ENCODE assay signal across 28 cellular contexts in the genomic region with DNA sequence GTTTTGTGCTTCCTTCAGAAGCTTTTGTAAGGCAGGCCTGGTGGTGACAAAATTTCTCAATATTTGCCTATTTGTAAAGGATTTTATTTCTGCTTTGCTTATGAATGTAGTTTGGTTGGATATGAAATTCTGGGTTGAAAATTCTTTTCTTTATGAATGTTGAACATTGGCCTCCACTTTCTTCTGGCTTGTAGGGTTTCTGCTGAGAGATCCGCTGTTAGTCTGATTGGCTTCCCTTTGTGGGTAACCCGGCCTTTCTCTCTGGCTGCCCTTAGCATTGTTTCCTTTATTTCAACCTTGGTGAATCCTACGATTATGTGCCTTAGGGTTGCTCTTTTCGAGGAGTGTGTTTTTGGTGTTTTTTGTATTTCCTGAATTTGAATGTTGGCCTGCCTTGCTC.
"Had no signal": no experiment of that assay in that cellular context is flagged by ENCODE, and none has a peak within 500 bp of the region (broad histone marks: within the 10 kb centered on the region; RNA-seq: fewer than 3 reads in every experiment).

No MANE protein-coding gene starts in this region.

- FAIRE-seq: colon, endometrium, endothelial cell of umbilical vein, frontal cortex had no signal

- H3K4me3 ChIP-seq: colonic mucosa, coronary artery, dorsolateral prefrontal cortex, esophagus muscularis mucosa, esophagus squamous epithelium, gastrocnemius medialis, gastroesophageal sphincter, heart left ventricle, heart right ventricle had no signal

- DNase-seq: colonic mucosa; cortex of kidney; dermis blood vessel endothelial cell; dorsolateral prefrontal cortex; effector CD4-positive, alpha-beta T cell; effector memory CD4-positive, alpha-beta T cell; effector memory CD8-positive, alpha-beta T cell; endodermal cell; erythroblast; esophagus squamous epithelium; foreskin fibroblast; foreskin keratinocyte; foreskin melanocyte; gastrocnemius medialis; glutamatergic neuron; head of caudate nucleus; heart left ventricle; heart right ventricle had no signal

- ATAC-seq: effector memory CD8-positive, alpha-beta T cell; esophagus mucosa; foreskin keratinocyte; gastrocnemius medialis; gastroesophageal sphincter; heart left ventricle; heart right ventricle had no signal

- H3K36me3 ChIP-seq: colonic mucosa had no signal

- H3K9me3 ChIP-seq: colonic mucosa, gastrocnemius medialis had no signal

- H3K4me3 Mint-ChIP-seq: dendritic cell treated with granulocyte-macrophage colony-stimulating factor and Interleukin-4, amounts not matched to agents 40 ng/mL and 50 ng/mL, for 4 days; effector memory CD8-positive, alpha-beta T cell; endodermal cell had no signal

- H3K27ac Mint-ChIP-seq: dendritic cell treated with granulocyte-macrophage colony-stimulating factor and Interleukin-4, amounts not matched to agents 40 ng/mL and 50 ng/mL, for 4 days; effector memory CD8-positive, alpha-beta T cell; endodermal cell had no signal

- H3K27ac ChIP-seq: colonic mucosa, coronary artery, dorsolateral prefrontal cortex, epithelial cell of prostate, esophagus muscularis mucosa, esophagus squamous epithelium, foreskin keratinocyte, gastrocnemius medialis, gastroesophageal sphincter, heart left ventricle, heart right ventricle had no signal

- H3K4me1 ChIP-seq: colonic mucosa, esophagus muscularis mucosa, esophagus squamous epithelium, foreskin keratinocyte, gastrocnemius medialis, gastroesophageal sphincter, heart left ventricle, heart right ventricle had no signal

- H3K27me3 ChIP-seq: colonic mucosa, dorsolateral prefrontal cortex, esophagus muscularis mucosa, esophagus squamous epithelium, foreskin keratinocyte, gastrocnemius medialis, gastroesophageal sphincter, heart left ventricle, heart right ventricle had no signal

- H3K27me3 Mint-ChIP-seq: dendritic cell treated with granulocyte-macrophage colony-stimulating factor and Interleukin-4, amounts not matched to agents 40 ng/mL and 50 ng/mL, for 4 days; effector memory CD8-positive, alpha-beta T cell had no signal

- H3K4me1 Mint-ChIP-seq: endodermal cell had no signal
